ENCODE assay signal across 10 cellular contexts in the genomic region with DNA sequence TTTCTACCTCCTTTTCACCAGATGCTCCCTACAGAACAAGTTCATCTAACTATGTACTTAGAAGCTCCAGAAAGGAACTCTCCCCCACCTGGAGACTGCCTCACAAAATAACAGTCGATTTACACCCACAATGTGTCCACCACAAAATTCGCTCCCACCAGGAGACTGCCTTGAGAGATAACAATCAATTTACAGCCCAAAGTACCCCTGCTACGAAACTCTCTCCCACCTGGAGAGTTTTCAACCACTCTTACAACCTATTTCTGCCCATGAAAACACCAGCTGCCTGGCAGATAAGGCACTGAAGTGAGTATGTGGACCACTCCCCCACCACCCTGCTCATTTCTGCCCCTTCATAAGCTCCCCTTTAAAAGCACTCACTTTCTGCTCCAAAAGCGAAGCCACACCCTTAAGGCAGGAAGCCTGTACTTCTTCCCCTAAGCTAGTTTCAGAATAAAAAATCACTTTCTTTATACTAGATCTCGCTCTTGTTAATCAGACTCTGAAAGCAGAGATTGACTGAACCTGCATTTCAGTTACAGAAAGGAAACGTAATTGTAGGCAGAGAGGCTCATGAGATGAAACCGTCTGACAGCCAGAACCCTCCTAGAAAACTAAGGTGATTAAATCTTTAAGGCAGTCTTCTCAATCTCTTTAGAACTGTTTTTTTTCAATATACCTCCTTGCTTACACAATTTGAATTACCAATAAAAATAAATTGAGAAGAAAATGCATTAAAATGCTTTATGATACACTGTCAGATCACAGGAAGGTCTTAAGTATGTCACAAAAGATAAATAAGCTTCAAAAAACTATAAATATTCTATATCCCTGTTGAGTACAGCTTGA.
DNase-seq lines count a peak whose midpoint lies in the region; ATAC-seq and TF ChIP-seq lines count a peak whose summit lies in the region.
"Had no signal": no experiment of that assay in that cellular context is flagged by ENCODE, and none has a peak within 500 bp of the region (broad histone marks: within the 10 kb centered on the region; RNA-seq: fewer than 3 reads in every experiment).

No MANE protein-coding gene starts in this region.

- peaks cover 5% of the 10 kb centered on the region for H3K9me3 Mint-ChIP-seq in chondrocyte (ENCODE audit: low read depth)

- H3K27me3 ChIP-seq in left lung: no peaks in the 10 kb centered on the region

- H3K27ac Mint-ChIP-seq in chondrocyte (ENCODE audit: unreplicated experiment): no peak overlapping the region

- H3K9me3 ChIP-seq in left lung: no peaks in the 10 kb centered on the region

- H3K4me1 Mint-ChIP-seq in chondrocyte (ENCODE audit: low read depth): no peaks in the 10 kb centered on the region

- H3K27me3 Mint-ChIP-seq in chondrocyte (ENCODE audit: low read depth): peaks cover 5% of the 10 kb centered on the region

- TF ChIP-seq CTCF in left lung (IDR thresholded peaks at IDR 0.05): no peak
- TF ChIP-seq CTCF in chondrocyte (IDR thresholded peaks at IDR 0.05): no peak

- H3K36me3 Mint-ChIP-seq in chondrocyte (ENCODE audit: low read depth): no peaks in the 10 kb centered on the region

- H3K4me3 Mint-ChIP-seq in chondrocyte (ENCODE audit: unreplicated experiment): no peak overlapping the region

- H3K4me1 ChIP-seq in left lung: no peaks in the 10 kb centered on the region

- peak; percentile 85 for ATAC-seq in GM18867 (IDR thresholded peaks at IDR 0.05; ENCODE audit: unreplicated experiment)
- peak; percentile 63 for ATAC-seq in GM21423 (IDR thresholded peaks at IDR 0.05; ENCODE audit: unreplicated experiment)
- ATAC-seq in HG03469 (IDR thresholded peaks at IDR 0.05; ENCODE audit: unreplicated experiment): peak; percentile 48
- ATAC-seq in left lung: peak; percentile 30
- ATAC-seq in HG02678 (IDR thresholded peaks at IDR 0.05; ENCODE audit: unreplicated experiment): no peak

- intact Hi-C loops in left lung (cut with DNase I): no loop called here

- H3K27ac ChIP-seq in left lung: no peak overlapping the region

- DNase-seq in left lung (no peak), chondrocyte (ENCODE audit: low spot score) (no peak), mucosa of gallbladder (ENCODE audit: low spot score) (no peak), midbrain (lab: John Stamatoyannopoulos, UW) (no peak)
- DNase-seq: activated gamma-delta T cell; effector CD4-positive, alpha-beta T cell had no signal

- H3K4me3 ChIP-seq in left lung: no peak overlapping the region

- no peaks in the 10 kb centered on the region for H3K36me3 ChIP-seq in left lung
